ENCODE assay signal across 1 cellular context in genomic region chr15:73862276-73862675, GRCh38.
TF ChIP-seq lines count a peak whose summit lies in the region.

No MANE protein-coding gene starts in this region.

TF ChIP-seq in WTC11, 78 proteins besides CTCF, POLR2A, EP300 and RAD21:
- TF ChIP-seq ETV6 (CRISPR knock-in tag; IDR thresholded peaks at IDR 0.05), result peak; percentile 98
- TF ChIP-seq ZNF425 (CRISPR knock-in tag; conservative IDR thresholded peaks at IDR 0.05), result no peak
